Comparison of ENCODE assay signal across 9 cellular contexts in genomic region chr3:43106293-43106628, GRCh38. TPM values are rescaled to one million over a fixed set of nuclear protein-coding genes. Genes with fewer than 3 reads are reported as not detected.
DNase-seq lines count a peak whose midpoint lies in the region; ATAC-seq and TF ChIP-seq lines count a peak whose summit lies in the region.
"Had no signal": no experiment of that assay in that cellular context is flagged by ENCODE, and none has a peak within 500 bp of the region (broad histone marks: within the 10 kb centered on the region; RNA-seq: fewer than 3 reads in every experiment).

No MANE protein-coding gene starts in this region.

- peak overlapping the region; percentile 84 for H3K9ac ChIP-seq in mesenchymal stem cell (ENCODE audit: low read length)

- H3K27me3 Mint-ChIP-seq in activated naive CD4-positive, alpha-beta T cell treated with anti-CD3 and anti-CD28 coated beads for 36 hours (ENCODE audit: low read depth), result no peaks in the 10 kb centered on the region
- peaks cover 13% of the 10 kb centered on the region for H3K27me3 Mint-ChIP-seq in brain

- H2AFZ ChIP-seq in mesenchymal stem cell (ENCODE audit: low read depth, low read length), result no peak overlapping the region

- H3K36me3 ChIP-seq in mesenchymal stem cell (ENCODE audit: control insufficient read depth in 1 of 2, insufficient read depth in 2 of 2, low read depth in 1 of 2, low read length in 2 of 2) (no peaks in the 10 kb centered on the region), vagina (no peaks in the 10 kb centered on the region)

- no peaks in the 10 kb centered on the region for H3K9me3 Mint-ChIP-seq in activated naive CD4-positive, alpha-beta T cell treated with anti-CD3 and anti-CD28 coated beads for 36 hours
- H3K9me3 Mint-ChIP-seq in brain, result no peaks in the 10 kb centered on the region

- H3K14ac ChIP-seq in mesenchymal stem cell (ENCODE audit: low read length in 2 of 2), result no peak overlapping the region

- TF ChIP-seq CTCF in brain (conservative IDR thresholded peaks at IDR 0.05) (no peak), vagina (IDR thresholded peaks at IDR 0.05) (no peak)

- no peak overlapping the region for H2BK120ac ChIP-seq in mesenchymal stem cell (ENCODE audit: low read depth, low read length)

- no peak overlapping the region for H3K23ac ChIP-seq in mesenchymal stem cell (ENCODE audit: low read length in 2 of 2)

- ATAC-seq in HG03039 (IDR thresholded peaks at IDR 0.05; ENCODE audit: unreplicated experiment) (no peak), GM21717 (IDR thresholded peaks at IDR 0.05; ENCODE audit: unreplicated experiment) (no peak)

- no peak overlapping the region for H3K27ac Mint-ChIP-seq in activated naive CD4-positive, alpha-beta T cell treated with anti-CD3 and anti-CD28 coated beads for 36 hours
- no peak overlapping the region for H3K27ac Mint-ChIP-seq in brain

- no peak overlapping the region for H2BK12ac ChIP-seq in mesenchymal stem cell (ENCODE audit: low read length in 2 of 2)

- no peak overlapping the region for H3K18ac ChIP-seq in mesenchymal stem cell (ENCODE audit: low read depth in 1 of 2, low read length in 2 of 2)

- H3K27ac ChIP-seq in mesenchymal stem cell (ENCODE audit: low read length, poor library complexity, severe bottlenecking) (no peak overlapping the region), vagina (no peak overlapping the region)
- H3K27ac ChIP-seq: epithelial cell of prostate had no signal

- peak overlapping the region; percentile 76 for H3K4me2 ChIP-seq in mesenchymal stem cell (ENCODE audit: low read length, poor library complexity, severe bottlenecking)

- H3K9me3 ChIP-seq in mesenchymal stem cell (ENCODE audit: control insufficient read depth, low read length) (no peaks in the 10 kb centered on the region), vagina (no peaks in the 10 kb centered on the region)

- no peak overlapping the region for H2BK15ac ChIP-seq in mesenchymal stem cell (ENCODE audit: low read depth, poor library complexity, severe bottlenecking)

- no peak overlapping the region for H4K91ac ChIP-seq in mesenchymal stem cell (ENCODE audit: low read length)

- H3K4me1 Mint-ChIP-seq in activated naive CD4-positive, alpha-beta T cell treated with anti-CD3 and anti-CD28 coated beads for 36 hours (ENCODE audit: low read depth), result peaks cover 20% of the 10 kb centered on the region
- H3K4me1 Mint-ChIP-seq in brain, result peaks cover 26% of the 10 kb centered on the region

- no peak overlapping the region for H2AK5ac ChIP-seq in mesenchymal stem cell (ENCODE audit: low read length, severe bottlenecking)

- H3K79me1 ChIP-seq in mesenchymal stem cell (replicated peaks; ENCODE audit: low read length, poor library complexity, severe bottlenecking), result peaks cover 22% of the 10 kb centered on the region

- CTCF ChIA-PET in activated naive CD4-positive, alpha-beta T cell treated with anti-CD3 and anti-CD28 coated beads for 36 hours (lab: Charles Lee), result interaction anchor here (2.7 kb wide), 1 partner anchor 145 kb away, joined by 15 read pairs; no protein-coding TSS in a partner anchor

- H3K4me3 Mint-ChIP-seq in activated naive CD4-positive, alpha-beta T cell treated with anti-CD3 and anti-CD28 coated beads for 36 hours, result peak overlapping the region; percentile 77
- peak overlapping the region; percentile 80 to 86 (median 82) for H3K4me3 Mint-ChIP-seq in brain

- H3K4me1 ChIP-seq in mesenchymal stem cell (ENCODE audit: control insufficient read depth, insufficient read depth, low read depth, low read length), result peaks cover 8% of the 10 kb centered on the region
- peaks cover 16% of the 10 kb centered on the region for H3K4me1 ChIP-seq in vagina

- H4K8ac ChIP-seq in mesenchymal stem cell (ENCODE audit: low read length), result no peak overlapping the region

- DNase-seq in activated naive CD4-positive, alpha-beta T cell treated with anti-CD3 and anti-CD28 coated beads for 36 hours, result no peak
- DNase-seq in activated naive CD4-positive, alpha-beta T cell treated with Interleukin-2 at 50 U/mL for 16 hours, result no peak
- DNase-seq in mesenchymal stem cell (no peak), vagina (ENCODE audit: extremely low spot score in 2 of 2) (no peak), OCI-M2 (lab: John Stamatoyannopoulos, UW; ENCODE audit: unreplicated experiment) (no peak)

- H3K4ac ChIP-seq in mesenchymal stem cell (ENCODE audit: low read depth in 1 of 2, low read length in 2 of 2), result no peak overlapping the region

- 30% methylated on average over 3 of the region's 6 CpGs for WGBS in mesenchymal stem cell

- H3K27me3 ChIP-seq in mesenchymal stem cell (ENCODE audit: control insufficient read depth in 1 of 2, insufficient read depth in 1 of 2, low read length in 2 of 2) (peaks cover 0 to 3% of the 10 kb centered on the region in 2 experiments), vagina (no peaks in the 10 kb centered on the region)

- no peaks in the 10 kb centered on the region for H3K36me3 Mint-ChIP-seq in activated naive CD4-positive, alpha-beta T cell treated with anti-CD3 and anti-CD28 coated beads for 36 hours (ENCODE audit: low read depth)
- no peaks in the 10 kb centered on the region for H3K36me3 Mint-ChIP-seq in brain

- TF ChIP-seq POLR2A in vagina (IDR thresholded peaks at IDR 0.05), result no peak

- H3K4me3 ChIP-seq in mesenchymal stem cell (ENCODE audit: insufficient read depth in 1 of 2, low read depth in 1 of 2, low read length in 2 of 2) (peak overlapping the region in 1 of 2 experiments; percentile 81), vagina (peak overlapping the region; percentile 75 to 90)

- H2BK5ac ChIP-seq in mesenchymal stem cell (ENCODE audit: low read depth, low read length, poor library complexity, severe bottlenecking), result no peak overlapping the region

- intact Hi-C loops in activated naive CD4-positive, alpha-beta T cell treated with anti-CD3 and anti-CD28 coated beads for 36 hours (cut with micrococcal nuclease), result loop anchor here (10.0 kb wide), 1 partner anchor 301 kb away; the partner anchor contains the start of genes ACKR2 and HIGD1A
- intact Hi-C loops in vagina (cut with DNase I), result no loop called here

RNA-seq across cellular contexts. Expression of gene POMGNT2, which starts 0.4 kb away (rescaled TPM):
- 1 to 10 TPM; 7.6 to 8.0 TPM for total RNA-seq in activated naive CD4-positive, alpha-beta T cell treated with anti-CD3 and anti-CD28 coated beads for 36 hours
- polyA plus RNA-seq in brain (ENCODE audit: insufficient read depth, low read depth, low replicate concordance), result 38.5 TPM
- 7.2 TPM for polyA plus RNA-seq in mesenchymal stem cell (2013, experiment 1 of 2)
- polyA plus RNA-seq in mesenchymal stem cell (2013, experiment 2 of 2), result 7.2 TPM
- 26.8 TPM for total RNA-seq in vagina
